8 cellular contexts compared by ENCODE assay signal in the genomic region with DNA sequence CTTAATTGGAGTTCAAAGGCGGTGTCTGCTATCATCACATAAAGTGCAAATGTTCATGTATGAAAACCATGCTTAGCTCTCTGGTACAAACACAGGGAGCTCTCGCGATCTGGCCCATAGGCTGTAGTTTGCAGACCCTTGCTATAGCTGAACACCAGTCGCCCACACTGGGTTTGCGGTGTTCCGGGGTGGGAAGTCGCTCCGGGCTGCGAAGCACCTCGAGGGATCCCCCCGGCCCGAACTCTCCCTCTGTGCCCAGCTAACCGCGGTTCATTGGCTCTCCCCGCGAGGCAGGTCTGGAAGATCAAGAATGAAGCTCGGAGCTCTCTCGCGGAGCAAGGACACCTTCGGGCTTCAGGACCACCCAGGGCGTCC. TPM values are rescaled to one million over a fixed set of nuclear protein-coding genes. Genes with fewer than 3 reads are reported as not detected.
DNase-seq lines count a peak whose midpoint lies in the region; ATAC-seq, FAIRE-seq and TF ChIP-seq lines count a peak whose summit lies in the region.

No MANE protein-coding gene starts in this region.

- H3K27ac ChIP-seq in SK-N-MC (no peak overlapping the region), gastrocnemius medialis (no peak overlapping the region)

- in situ Hi-C loops in gastrocnemius medialis (cut with MboI; ENCODE audit: low sequenced_read_pairs in 4 of 4): no loop called here

- no peaks in the 10 kb centered on the region for H3K36me3 ChIP-seq in SK-N-MC (ENCODE audit: insufficient read depth, low read length)
- H3K36me3 ChIP-seq in gastrocnemius medialis: no peaks in the 10 kb centered on the region

- H3K4me3 ChIP-seq in SK-N-MC: peak overlapping the region; percentile 78
- peak overlapping the region; percentile 63 to 68 for H3K4me3 ChIP-seq in foreskin fibroblast (ENCODE audit: low read depth in 1 of 2, low read length in 2 of 2)
- H3K4me3 ChIP-seq in gastrocnemius medialis: peak overlapping the region; percentile 25 to 53 (median 36)

- ATAC-seq in HG02571 (IDR thresholded peaks at IDR 0.05; ENCODE audit: unreplicated experiment): peak; percentile 26
- ATAC-seq in gastrocnemius medialis: no peak

- H3K27me3 ChIP-seq in gastrocnemius medialis: peaks cover 0 to 9% (median 0%) of the 10 kb centered on the region in 3 donors

- intact Hi-C loops in gastrocnemius medialis (cut with DNase I; ENCODE audit: low total_unique reads): no loop called here

- DNase-seq in GM12892 (ENCODE audit: insufficient read length) (peak; percentile 13), SK-N-MC (ENCODE audit: low read depth, low spot score) (no peak), foreskin fibroblast (no peak), gastrocnemius medialis (no peak), retina (no peak), inferior parietal cortex (ENCODE audit: extremely low spot score) (no peak), occipital lobe (lab: John Stamatoyannopoulos, UW) (no peak)

- no peaks in the 10 kb centered on the region for H3K9me3 ChIP-seq in SK-N-MC (ENCODE audit: low read depth, low read length)
- H3K9me3 ChIP-seq in gastrocnemius medialis: no peaks in the 10 kb centered on the region

- no peak overlapping the region for H3K9ac ChIP-seq in SK-N-MC (ENCODE audit: insufficient read length)

- no peaks in the 10 kb centered on the region for H3K4me1 ChIP-seq in gastrocnemius medialis

- FAIRE-seq in GM12892 (lab: Jason Lieb, UNC): peak; percentile 62

- TF ChIP-seq CTCF in foreskin fibroblast (IDR thresholded peaks at IDR 0.05; ENCODE audit: low read depth, low read length): no peak
- no peak for TF ChIP-seq CTCF in gastrocnemius medialis (IDR thresholded peaks at IDR 0.05 in 4 of 5, conservative IDR thresholded peaks at IDR 0.05 in 1 of 5)

- TF ChIP-seq POLR2A in GM12892 (IDR thresholded peaks at IDR 0.05; ENCODE audit: low read depth, low read length): no peak
- TF ChIP-seq POLR2A in gastrocnemius medialis (IDR thresholded peaks at IDR 0.05): no peak

RNA-seq across cellular contexts. Expression of a gene that starts 0.3 kb away (rescaled TPM):
- 58.9 TPM for polyA plus RNA-seq in GM12892 (2012; ENCODE audit: missing spikeins)
- total RNA-seq in gastrocnemius medialis (1 to 10 TPM in 2 of 4 donors, under 1 TPM in 2; 0.73 to 1.9 (median 1.3) TPM), occipital lobe (73.3 TPM)

Comparison
In these comparisons a context has a peak if more than half of its experiments do, and no peak if none do; other contexts are left out.
1. RNA of a gene that starts 0.3 kb away (total RNA-seq): 73.3 TPM in occipital lobe (single experiment); 0.73 to 1.9 TPM in gastrocnemius medialis; every median in the first group is over 10 times any median in the second.
2. Peak in every context shown above with its lines, with median percentiles within 50 percentile points of each other: H3K4me3 ChIP-seq.